ENCODE assay signal across 8 cellular contexts in genomic region chr2:187842978-187843847, GRCh38.
A peak's percentile ranks its signal among the peaks of the same experiment; 100 is the strongest.
DNase-seq lines count a peak whose midpoint lies in the region; ATAC-seq, FAIRE-seq and TF ChIP-seq lines count a peak whose summit lies in the region.

No MANE protein-coding gene starts in this region.

- no peak overlapping the region for H2AK5ac ChIP-seq in mesendoderm (ENCODE audit: low read length)

- H3K27ac Mint-ChIP-seq in T-helper 2 cell treated with Interferon-gamma antibody and Interleukin-4, amounts not matched to agents 5 μg/mL and 100 μg/mL, for 36 hours = no peak overlapping the region
- no peak overlapping the region for H3K27ac Mint-ChIP-seq in stimulated activated memory B cell treated with anti-CD40 and anti-IgM and Interleukin-4, amounts not matched to agents 10 μg/mL and 1 μg/mL and 100 μg/mL, for 72 hours

- peak; percentile 15 for DNase-seq in GM13977 (ENCODE audit: low spot score)
- peak; percentile 34 to 81 for DNase-seq in NCI-H526 (lab: John Stamatoyannopoulos, UW)
- peak; percentile 85 to 87 for DNase-seq in cardiac fibroblast (ENCODE audit: low read depth in 2 of 2)
- peak; percentile 77 for DNase-seq in mesendoderm
- no peak for DNase-seq in T-helper 2 cell treated with Interferon-gamma antibody and Interleukin-4, amounts not matched to agents 5 μg/mL and 100 μg/mL, for 36 hours (ENCODE audit: low spot score)

- peak; percentile 97 for FAIRE-seq in A204.1 (lab: Jason Lieb, UNC)

- H3K79me1 ChIP-seq in mesendoderm (ENCODE audit: low read length) = no peaks in the 10 kb centered on the region

- H3K4me2 ChIP-seq in mesendoderm (ENCODE audit: low read length) = no peak overlapping the region

- H3K56ac ChIP-seq in mesendoderm (ENCODE audit: low read length) = no peak overlapping the region

- H4K5ac ChIP-seq in mesendoderm (ENCODE audit: low read length) = no peak overlapping the region

- no peaks in the 10 kb centered on the region for H3K27me3 ChIP-seq in mesendoderm (ENCODE audit: insufficient read depth, low read length, poor library complexity)

- H3K9ac ChIP-seq in mesendoderm (ENCODE audit: low read length) = no peak overlapping the region

- no peaks in the 10 kb centered on the region for H3K4me1 ChIP-seq in mesendoderm (ENCODE audit: control insufficient read depth, low read depth, low read length)

- TF ChIP-seq CTCF in GM13977 (IDR thresholded peaks at IDR 0.05; ENCODE audit: extremely low read depth, insufficient read depth, missing control alignments) = peak; percentile 64
- peak; percentile 54 for TF ChIP-seq CTCF in cardiac fibroblast (IDR thresholded peaks at IDR 0.05; ENCODE audit: low read depth, low read length)

- H3K36me3 ChIP-seq in mesendoderm (ENCODE audit: control insufficient read depth, insufficient read depth, low read length) = no peaks in the 10 kb centered on the region

- in situ Hi-C loops in GM13977 (cut with MboI; ENCODE audit: low pct_unique_long_range_greater_than_20kb, low sequenced_read_pairs, unreplicated experiment) = no loop called here

- no peak overlapping the region for H3K4me3 Mint-ChIP-seq in T-helper 2 cell treated with Interferon-gamma antibody and Interleukin-4, amounts not matched to agents 5 μg/mL and 100 μg/mL, for 36 hours
- H3K4me3 Mint-ChIP-seq in stimulated activated memory B cell treated with anti-CD40 and anti-IgM and Interleukin-4, amounts not matched to agents 10 μg/mL and 1 μg/mL and 100 μg/mL, for 72 hours = no peak overlapping the region

- no peak overlapping the region for H3K23ac ChIP-seq in mesendoderm (ENCODE audit: low read length)

- H3K18ac ChIP-seq in mesendoderm (ENCODE audit: low read length) = no peak overlapping the region

- no peaks in the 10 kb centered on the region for H3K79me2 ChIP-seq in mesendoderm (ENCODE audit: control insufficient read depth, insufficient read depth, low read length)

- WGBS in mesendoderm (ENCODE audit: extremely low coverage, insufficient coverage, low lambda C conversion rate) = no CpG with 5 or more reads among the region's 8 CpGs

- ATAC-seq in HG03103 (IDR thresholded peaks at IDR 0.05; ENCODE audit: low read depth, unreplicated experiment) = peak; percentile 71
- ATAC-seq in stimulated activated memory B cell treated with anti-CD40 and anti-IgM and Interleukin-4, amounts not matched to agents 10 μg/mL and 1 μg/mL and 100 μg/mL, for 72 hours = no peak

- H3K27me3 Mint-ChIP-seq in T-helper 2 cell treated with Interferon-gamma antibody and Interleukin-4, amounts not matched to agents 5 μg/mL and 100 μg/mL, for 36 hours (ENCODE audit: low read depth) = no peaks in the 10 kb centered on the region
- H3K27me3 Mint-ChIP-seq in stimulated activated memory B cell treated with anti-CD40 and anti-IgM and Interleukin-4, amounts not matched to agents 10 μg/mL and 1 μg/mL and 100 μg/mL, for 72 hours = no peaks in the 10 kb centered on the region

- no peak overlapping the region for H4K8ac ChIP-seq in mesendoderm (ENCODE audit: low read depth, low read length)

- H3K4me1 Mint-ChIP-seq in T-helper 2 cell treated with Interferon-gamma antibody and Interleukin-4, amounts not matched to agents 5 μg/mL and 100 μg/mL, for 36 hours (ENCODE audit: low read depth) = no peaks in the 10 kb centered on the region
- H3K4me1 Mint-ChIP-seq in stimulated activated memory B cell treated with anti-CD40 and anti-IgM and Interleukin-4, amounts not matched to agents 10 μg/mL and 1 μg/mL and 100 μg/mL, for 72 hours = no peaks in the 10 kb centered on the region

- H3K4me3 ChIP-seq in cardiac fibroblast (replicated peaks in 1 of 2; ENCODE audit: low read depth in 2 of 2, low read length in 2 of 2) (no peak overlapping the region), mesendoderm (ENCODE audit: low read length) (no peak overlapping the region)

- H2BK15ac ChIP-seq in mesendoderm (replicated peaks; ENCODE audit: low read depth) = no peak overlapping the region

- no peak overlapping the region for H3K4ac ChIP-seq in mesendoderm (ENCODE audit: low read depth, low read length)

- no peak overlapping the region for H2BK5ac ChIP-seq in mesendoderm (ENCODE audit: low read length)

- H3K27ac ChIP-seq in mesendoderm (ENCODE audit: low read depth, low read length) = no peak overlapping the region

- no peaks in the 10 kb centered on the region for H3K36me3 Mint-ChIP-seq in T-helper 2 cell treated with Interferon-gamma antibody and Interleukin-4, amounts not matched to agents 5 μg/mL and 100 μg/mL, for 36 hours (ENCODE audit: low read depth)
- H3K36me3 Mint-ChIP-seq in stimulated activated memory B cell treated with anti-CD40 and anti-IgM and Interleukin-4, amounts not matched to agents 10 μg/mL and 1 μg/mL and 100 μg/mL, for 72 hours = no peaks in the 10 kb centered on the region

- no peak overlapping the region for H2BK120ac ChIP-seq in mesendoderm (ENCODE audit: low read depth, low read length)

- H3K9me3 Mint-ChIP-seq in T-helper 2 cell treated with Interferon-gamma antibody and Interleukin-4, amounts not matched to agents 5 μg/mL and 100 μg/mL, for 36 hours = no peaks in the 10 kb centered on the region
- H3K9me3 Mint-ChIP-seq in stimulated activated memory B cell treated with anti-CD40 and anti-IgM and Interleukin-4, amounts not matched to agents 10 μg/mL and 1 μg/mL and 100 μg/mL, for 72 hours = no peaks in the 10 kb centered on the region
